Comparison of ENCODE assay signal across 13 cellular contexts in genomic region chr3:29319262-29319661, GRCh38. TPM values are rescaled to one million over a fixed set of nuclear protein-coding genes. Genes with fewer than 3 reads are reported as not detected.
DNase-seq lines count a peak whose midpoint lies in the region; ATAC-seq and TF ChIP-seq lines count a peak whose summit lies in the region.
"Had no signal": no experiment of that assay in that cellular context is flagged by ENCODE, and none has a peak within 500 bp of the region (broad histone marks: within the 10 kb centered on the region; RNA-seq: fewer than 3 reads in every experiment).

No MANE protein-coding gene starts in this region.

- H4K20me1 ChIP-seq in PC-3 (ENCODE audit: low read length), result no peaks in the 10 kb centered on the region

- BruUV-seq in PC-3 (replicated peaks; lab: Mats Ljungman, UMichigan), result no TSS peak

- peak; percentile 77 for ATAC-seq in GM18520 (IDR thresholded peaks at IDR 0.05; ENCODE audit: unreplicated experiment)
- peak; percentile 68 for ATAC-seq in GM21526 (IDR thresholded peaks at IDR 0.05; ENCODE audit: low FRiP score, unreplicated experiment)
- peak; percentile 62 for ATAC-seq in HG03108 (IDR thresholded peaks at IDR 0.05; ENCODE audit: unreplicated experiment)
- ATAC-seq in PC-3, result no peak

- H3F3A ChIP-seq in PC-3 (ENCODE audit: low read length, unreplicated experiment), result no peaks in the 10 kb centered on the region

- H3K27ac ChIP-seq in ascending aorta (peak overlapping the region; percentile 35 to 69), PC-3 (ENCODE audit: low read length) (no peak overlapping the region)
- H3K27ac ChIP-seq: C4-2B, PC-9 had no signal

- H3K4me1 ChIP-seq in ascending aorta, result peaks cover 0 to 46% of the 10 kb centered on the region in 2 donors
- peaks cover 9% of the 10 kb centered on the region for H3K4me1 ChIP-seq in PC-3 (ENCODE audit: insufficient read depth, low read length)

- DNase-seq in ascending aorta (ENCODE audit: low spot score in 2 of 2) (no peak), cerebellar nuclear complex (lab: John Stamatoyannopoulos, UW) (no peak), PC-3 (no peak), NCI-H1417 treated with DMSO at 0.1 percent for 48 hours (lab: John Stamatoyannopoulos, UW) (no peak), ureter (ENCODE audit: low spot score) (no peak)
- DNase-seq: activated naive CD4-positive, alpha-beta T cell treated with anti-CD3 and anti-CD28 coated beads, Interleukin-2, amount 50 U/mL, for 16 hours; effector CD4-positive, alpha-beta T cell; PC-9; transverse colon had no signal

- CTCF ChIA-PET in PC-3 (lab: Charles Lee), result no interaction called here

- H3K79me2 ChIP-seq in PC-3 (ENCODE audit: low read length), result no peaks in the 10 kb centered on the region

- no peaks in the 10 kb centered on the region for H3K27me3 ChIP-seq in ascending aorta
- no peaks in the 10 kb centered on the region for H3K27me3 ChIP-seq in PC-3 (ENCODE audit: low read length)
- H3K27me3 ChIP-seq: transverse colon had no signal

- H3K9me2 ChIP-seq in PC-3 (replicated peaks; ENCODE audit: low read length), result 0 out of 2 replicates have a peak, but pooled peaks cover 4% of the 10 kb centered on the region

- intact Hi-C loops in ascending aorta (cut with DNase I) (no loop called here), PC-3 (cut with micrococcal nuclease) (no loop called here)

- no peak overlapping the region for H3K4me3 ChIP-seq in ascending aorta
- H3K4me3 ChIP-seq in PC-3 (ENCODE audit: low read length), result no peak overlapping the region
- H3K4me3 ChIP-seq: PC-9, transverse colon had no signal

- POLR2A ChIA-PET in PC-3 (lab: Charles Lee; ENCODE audit: unreplicated experiment), result no interaction called here

- H3K4me2 ChIP-seq in PC-3 (ENCODE audit: low read length), result no peak overlapping the region
- H3K4me2 ChIP-seq: PC-9 had no signal

- TF ChIP-seq CTCF in ascending aorta (IDR thresholded peaks at IDR 0.05) (no peak), PC-3 (conservative IDR thresholded peaks at IDR 0.05; ENCODE audit: low read depth, low read length) (no peak)

- H3K9me3 ChIP-seq in ascending aorta (no peaks in the 10 kb centered on the region), PC-3 (ENCODE audit: low read length) (no peaks in the 10 kb centered on the region)
- H3K9me3 ChIP-seq: transverse colon had no signal

- H3K36me3 ChIP-seq in ascending aorta, result no peaks in the 10 kb centered on the region
- no peaks in the 10 kb centered on the region for H3K36me3 ChIP-seq in PC-3 (ENCODE audit: low read depth, low read length)
- H3K36me3 ChIP-seq: transverse colon had no signal

- H3K9ac ChIP-seq in PC-3 (ENCODE audit: low read length), result no peak overlapping the region

- no peak overlapping the region for H2AFZ ChIP-seq in PC-3 (ENCODE audit: low read length)
- H2AFZ ChIP-seq: PC-9 had no signal

RNA-seq across cellular contexts. Expression of gene RBMS3, which starts 38.4 kb away (rescaled TPM):
- total RNA-seq in ascending aorta, result 65.8 TPM
- total RNA-seq in PC-3 (2014; rRNA removed), result 5.4 and 13.5 TPM in 2 replicates
- 79.3 TPM for total RNA-seq in ureter
